9 cellular contexts compared by ENCODE assay signal in genomic region chr2:129253461-129253812, GRCh38.
DNase-seq lines count a peak whose midpoint lies in the region; ATAC-seq, FAIRE-seq and TF ChIP-seq lines count a peak whose summit lies in the region.
"Had no signal": no experiment of that assay in that cellular context is flagged by ENCODE, and none has a peak within 500 bp of the region (broad histone marks: within the 10 kb centered on the region; RNA-seq: fewer than 3 reads in every experiment).

No MANE protein-coding gene starts in this region.

- no peak overlapping the region for H3K4me3 Mint-ChIP-seq in astrocyte (ENCODE audit: unreplicated experiment)
- H3K4me3 Mint-ChIP-seq in HFFc6 = no peak overlapping the region
- H3K4me3 Mint-ChIP-seq: activated naive CD8-positive, alpha-beta T cell treated with anti-CD3 and anti-CD28 coated beads, Interleukin-2, amount 50 U/mL, for 24 hours had no signal

- H3K9me3 Mint-ChIP-seq in astrocyte (ENCODE audit: unreplicated experiment) (peaks cover 7% of the 10 kb centered on the region), HFFc6 (peaks cover 56% of the 10 kb centered on the region)

- no peaks in the 10 kb centered on the region for H3K36me3 ChIP-seq in astrocyte (ENCODE audit: insufficient read depth, low read length)

- no peaks in the 10 kb centered on the region for H3K4me1 ChIP-seq in astrocyte (ENCODE audit: insufficient read depth, low read length)

- no peak overlapping the region for H3K9ac ChIP-seq in astrocyte (ENCODE audit: low read length)

- no peak for FAIRE-seq in astrocyte (lab: Jason Lieb, UNC)

- H3K4me3 ChIP-seq in astrocyte (ENCODE audit: insufficient read depth, low read depth, low read length) = no peak overlapping the region

- H3K79me2 ChIP-seq in astrocyte (ENCODE audit: insufficient read depth, low read length) = no peaks in the 10 kb centered on the region

- H3K4me2 ChIP-seq in astrocyte (ENCODE audit: low read length) = no peak overlapping the region

- H3K27ac Mint-ChIP-seq in astrocyte (ENCODE audit: unreplicated experiment) (no peak overlapping the region), HFFc6 (no peak overlapping the region)
- H3K27ac Mint-ChIP-seq: activated naive CD8-positive, alpha-beta T cell treated with anti-CD3 and anti-CD28 coated beads, Interleukin-2, amount 50 U/mL, for 24 hours had no signal

- no peak overlapping the region for H3K27ac ChIP-seq in astrocyte (ENCODE audit: low read depth, low read length)

- no peaks in the 10 kb centered on the region for H3K9me3 ChIP-seq in astrocyte (ENCODE audit: insufficient read depth, low read depth, low read length)

- no peaks in the 10 kb centered on the region for H4K20me1 ChIP-seq in astrocyte (ENCODE audit: insufficient read depth, low read length)

- no peak overlapping the region for H2AFZ ChIP-seq in astrocyte (ENCODE audit: low read depth, low read length)

- no peaks in the 10 kb centered on the region for H3K36me3 Mint-ChIP-seq in astrocyte (ENCODE audit: low read depth, unreplicated experiment)
- H3K36me3 Mint-ChIP-seq in HFFc6 (ENCODE audit: low read depth) = peaks cover 5% of the 10 kb centered on the region; the same call in 1 of the 2 replicates

- no peaks in the 10 kb centered on the region for H3K27me3 ChIP-seq in astrocyte (ENCODE audit: insufficient read depth, low read length)

- ATAC-seq in GM21786 (IDR thresholded peaks at IDR 0.05; ENCODE audit: unreplicated experiment) = no peak
- ATAC-seq: activated naive CD8-positive, alpha-beta T cell treated with anti-CD3 and anti-CD28 coated beads, Interleukin-2, amount 50 U/mL, for 24 hours had no signal

- peaks cover 1% of the 10 kb centered on the region for H3K4me1 Mint-ChIP-seq in astrocyte (ENCODE audit: low read depth, unreplicated experiment)
- no peaks in the 10 kb centered on the region for H3K4me1 Mint-ChIP-seq in HFFc6 (ENCODE audit: low read depth)
- H3K4me1 Mint-ChIP-seq: activated naive CD8-positive, alpha-beta T cell treated with anti-CD3 and anti-CD28 coated beads, Interleukin-2, amount 50 U/mL, for 24 hours had no signal

- TF ChIP-seq CTCF in astrocyte (IDR thresholded peaks at IDR 0.05; ENCODE audit: insufficient read depth, low read depth, low read length) (peak; percentile 14), GM10266 (IDR thresholded peaks at IDR 0.05; ENCODE audit: control insufficient read depth, insufficient read depth, low read depth, missing control alignments) (no peak), HFFc6 (IDR thresholded peaks at IDR 0.05) (no peak)

- DNase-seq in Ammon's horn (ENCODE audit: low spot score) (peak; percentile 65), KG1 (lab: John Stamatoyannopoulos, UW) (peak; percentile 14), astrocyte (ENCODE audit: low read depth) (no peak), left kidney (ENCODE audit: low read depth, low spot score) (peak; percentile 56), GM10266 (ENCODE audit: extremely low spot score) (no peak), HFFc6 (no peak), SIG-M5 (lab: John Stamatoyannopoulos, UW) (no peak)
- DNase-seq: activated naive CD8-positive, alpha-beta T cell treated with anti-CD3 and anti-CD28 coated beads, Interleukin-2, amount 50 U/mL, for 24 hours had no signal

- H3K27me3 Mint-ChIP-seq in astrocyte (ENCODE audit: low read depth, unreplicated experiment) = peaks cover 25% of the 10 kb centered on the region
- no peaks in the 10 kb centered on the region for H3K27me3 Mint-ChIP-seq in HFFc6 (ENCODE audit: insufficient read depth)
- H3K27me3 Mint-ChIP-seq: activated naive CD8-positive, alpha-beta T cell treated with anti-CD3 and anti-CD28 coated beads, Interleukin-2, amount 50 U/mL, for 24 hours had no signal

Comparison
In these comparisons a context has a peak if more than half of its experiments do, and no peak if none do; other contexts are left out.
1. DNase-seq: peak in Ammon's horn (single experiment), KG1 (single experiment) and left kidney (single experiment); none in astrocyte (single experiment), GM10266 (single experiment), HFFc6 (single experiment) and SIG-M5 (single experiment).